In genomic region chr13:28049880-28050871, GRCh38 we compare ENCODE assay signal across 2 cellular contexts.
TF ChIP-seq lines count a peak whose summit lies in the region.

No MANE protein-coding gene starts in this region.

TF ChIP-seq in HepG2, 621 proteins besides CTCF, POLR2A, EP300 and RAD21:
- TF ChIP-seq LBX2 (CRISPR knock-in tag; IDR thresholded peaks at IDR 0.05; ENCODE audit: borderline replicate concordance), result no peak
- no peak for TF ChIP-seq ZNF670 (CRISPR knock-in tag; IDR thresholded peaks at IDR 0.05; ENCODE audit: borderline replicate concordance)
- no peak for TF ChIP-seq DBP (CRISPR knock-in tag; IDR thresholded peaks at IDR 0.05; ENCODE audit: not compliant biosample characterization)
- no peak for TF ChIP-seq MAX (IDR thresholded peaks at IDR 0.05)
- TF ChIP-seq MLX (CRISPR knock-in tag; IDR thresholded peaks at IDR 0.05), result no peak
- TF ChIP-seq MBD4 (IDR thresholded peaks at IDR 0.05; ENCODE audit: borderline replicate concordance, low read length), result no peak
- no peak for TF ChIP-seq MNT (IDR thresholded peaks at IDR 0.05)
- TF ChIP-seq SP2 (CRISPR knock-in tag; IDR thresholded peaks at IDR 0.05), result no peak

TF ChIP-seq in WTC11, 78 proteins besides CTCF, POLR2A, EP300 and RAD21 (continued from another document):
- TF ChIP-seq FOXP4 (CRISPR knock-in tag; IDR thresholded peaks at IDR 0.05) (peak; percentile 95; the same call in 1 of the 2 replicates), FOXJ3 (CRISPR knock-in tag; IDR thresholded peaks at IDR 0.05; ENCODE audit: borderline replicate concordance) (0 out of 2 replicates have a peak, but pooled peaks have one; percentile 30), HMGXB4 (CRISPR knock-in tag; IDR thresholded peaks at IDR 0.05) (no peak), ZMAT4 (CRISPR knock-in tag; IDR thresholded peaks at IDR 0.05) (0 out of 2 replicates have a peak, but pooled peaks have one; percentile 68), ZNF138 (CRISPR knock-in tag; conservative IDR thresholded peaks at IDR 0.05) (no peak), ESRRA (CRISPR knock-in tag; IDR thresholded peaks at IDR 0.05; ENCODE audit: borderline replicate concordance) (no peak)
